Comparison of ENCODE assay signal across 8 cellular contexts in the genomic region with DNA sequence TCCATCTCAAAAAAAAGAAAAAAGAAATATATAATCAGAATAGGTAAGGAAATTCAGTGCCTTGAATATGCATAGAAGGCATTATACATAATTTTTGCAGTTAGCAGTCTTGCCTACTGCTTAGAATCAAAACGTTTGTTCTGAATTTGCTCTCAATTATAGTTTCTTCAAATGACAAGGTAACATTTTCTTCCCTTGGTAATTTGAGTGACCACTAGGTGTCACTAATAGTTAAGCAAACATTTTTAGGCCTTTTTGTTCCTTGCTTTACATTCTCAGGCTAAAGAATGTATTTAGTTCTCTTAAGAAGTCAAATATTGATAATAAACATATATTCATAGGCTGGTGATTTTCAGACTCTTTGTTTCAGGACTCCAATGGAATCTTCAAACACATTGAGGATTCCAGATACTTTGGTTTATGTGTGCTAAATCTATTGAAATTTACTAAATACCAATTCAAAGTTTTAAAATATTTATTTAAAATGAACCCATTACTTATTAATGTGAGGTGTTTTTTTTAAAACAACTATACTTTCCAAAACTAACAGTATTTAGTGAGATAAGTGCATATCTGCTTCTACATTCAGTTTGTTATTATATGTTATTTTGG. TPM values are rescaled to one million over a fixed set of nuclear protein-coding genes. Genes with fewer than 3 reads are reported as not detected.
DNase-seq lines count a peak whose midpoint lies in the region; ATAC-seq and TF ChIP-seq lines count a peak whose summit lies in the region.

No MANE protein-coding gene starts in this region.

- peak; percentile 75 for TF ChIP-seq CTCF in KMS-11 (conservative IDR thresholded peaks at IDR 0.05; ENCODE audit: low read depth, low read length)
- peak; percentile 83 for TF ChIP-seq CTCF in foreskin keratinocyte (conservative IDR thresholded peaks at IDR 0.05)

- peaks cover 22 to 25% of the 10 kb centered on the region in 2 donors for H3K36me3 Mint-ChIP-seq in stimulated activated naive B cell treated with anti-CD40 and anti-IgM and Interleukin-4, amounts not matched to agents 10 μg/mL and 1 μg/mL and 100 μg/mL, for 72 hours

- H4K20me1 ChIP-seq in KMS-11 (ENCODE audit: insufficient read depth), result no peaks in the 10 kb centered on the region

- no peaks in the 10 kb centered on the region for H3K27me3 Mint-ChIP-seq in stimulated activated naive B cell treated with anti-CD40 and anti-IgM and Interleukin-4, amounts not matched to agents 10 μg/mL and 1 μg/mL and 100 μg/mL, for 72 hours

- H3K36me3 ChIP-seq in KMS-11 (ENCODE audit: insufficient read depth), result no peaks in the 10 kb centered on the region

- H3K9me3 Mint-ChIP-seq in stimulated activated naive B cell treated with anti-CD40 and anti-IgM and Interleukin-4, amounts not matched to agents 10 μg/mL and 1 μg/mL and 100 μg/mL, for 72 hours, result no peaks in the 10 kb centered on the region

- H3K79me2 ChIP-seq in KMS-11 (ENCODE audit: insufficient read depth, low read depth), result no peaks in the 10 kb centered on the region

- H3K4me1 Mint-ChIP-seq in stimulated activated naive B cell treated with anti-CD40 and anti-IgM and Interleukin-4, amounts not matched to agents 10 μg/mL and 1 μg/mL and 100 μg/mL, for 72 hours, result no peaks in the 10 kb centered on the region

- H3K4me2 ChIP-seq in KMS-11, result no peak overlapping the region

- no peak overlapping the region for H3K4me3 ChIP-seq in KMS-11 (IDR thresholded peaks at IDR 0.05; ENCODE audit: insufficient read depth, low read depth, low read length)
- no peak overlapping the region for H3K4me3 ChIP-seq in skeletal muscle cell (ENCODE audit: low read depth, low read length)

- no peak overlapping the region for H2AFZ ChIP-seq in KMS-11 (ENCODE audit: low read depth)

- ATAC-seq in foreskin keratinocyte, result no peak
- ATAC-seq in GM19395 (IDR thresholded peaks at IDR 0.05; ENCODE audit: unreplicated experiment), result no peak
- ATAC-seq in HG02870 (IDR thresholded peaks at IDR 0.05; ENCODE audit: unreplicated experiment), result no peak
- no peak for ATAC-seq in stimulated activated naive B cell treated with anti-CD40 and anti-IgM and Interleukin-4, amounts not matched to agents 10 μg/mL and 1 μg/mL and 100 μg/mL, for 72 hours (replicated peaks)

- no peak overlapping the region for H3K27ac Mint-ChIP-seq in stimulated activated naive B cell treated with anti-CD40 and anti-IgM and Interleukin-4, amounts not matched to agents 10 μg/mL and 1 μg/mL and 100 μg/mL, for 72 hours

- H3K4me1 ChIP-seq in KMS-11 (ENCODE audit: low read depth, poor library complexity, severe bottlenecking) (no peaks in the 10 kb centered on the region), foreskin keratinocyte (no peaks in the 10 kb centered on the region)

- no peak overlapping the region for H3K9ac ChIP-seq in KMS-11

- H3K27ac ChIP-seq in KMS-11, result no peak overlapping the region
- no peak overlapping the region for H3K27ac ChIP-seq in foreskin keratinocyte

- DNase-seq in EL, result peak; percentile 54
- DNase-seq in SKM-1 (lab: John Stamatoyannopoulos, UW; ENCODE audit: unreplicated experiment), result peak; percentile 34
- DNase-seq in foreskin keratinocyte, result peak; percentile 9 to 40
- DNase-seq in skeletal muscle cell (ENCODE audit: low read depth), result peak; percentile 11
- no peak for DNase-seq in stimulated activated naive B cell treated with anti-CD40 and anti-IgM and Interleukin-4, amounts not matched to agents 10 μg/mL and 1 μg/mL and 100 μg/mL, for 72 hours

- no peaks in the 10 kb centered on the region for H3K27me3 ChIP-seq in KMS-11 (ENCODE audit: insufficient read depth, low read depth)
- no peaks in the 10 kb centered on the region for H3K27me3 ChIP-seq in foreskin keratinocyte

- no peak overlapping the region for H3K4me3 Mint-ChIP-seq in stimulated activated naive B cell treated with anti-CD40 and anti-IgM and Interleukin-4, amounts not matched to agents 10 μg/mL and 1 μg/mL and 100 μg/mL, for 72 hours

RNA-seq across cellular contexts. Expression of gene DEPDC7, which starts 55.0 kb away (rescaled TPM):
- 18.1 and 18.2 TPM in 2 replicates for total RNA-seq in foreskin keratinocyte
- polyA plus RNA-seq in foreskin keratinocyte, result 10.2 and 13.9 TPM in 2 replicates
